ENCODE assay signal across 15 cellular contexts in genomic region chr15:59400103-59400813, GRCh38. TPM values are rescaled to one million over a fixed set of nuclear protein-coding genes. Genes with fewer than 3 reads are reported as not detected.
A peak's percentile ranks its signal among the peaks of the same experiment; 100 is the strongest.
DNase-seq lines count a peak whose midpoint lies in the region; ATAC-seq and TF ChIP-seq lines count a peak whose summit lies in the region.
"Had no signal": no experiment of that assay in that cellular context is flagged by ENCODE, and none has a peak within 500 bp of the region (broad histone marks: within the 10 kb centered on the region; RNA-seq: fewer than 3 reads in every experiment).

No MANE protein-coding gene starts in this region.

- no peaks in the 10 kb centered on the region for H3K27me3 Mint-ChIP-seq in IgD-negative memory B cell
- H3K27me3 Mint-ChIP-seq in nephron progenitor cell (ENCODE audit: low read depth, poor library complexity), result peaks cover 10% of the 10 kb centered on the region

- H3K9me3 Mint-ChIP-seq in IgD-negative memory B cell, result no peaks in the 10 kb centered on the region
- no peaks in the 10 kb centered on the region for H3K9me3 Mint-ChIP-seq in nephron progenitor cell

- no peaks in the 10 kb centered on the region for H3K36me3 Mint-ChIP-seq in IgD-negative memory B cell
- H3K36me3 Mint-ChIP-seq in nephron progenitor cell (ENCODE audit: low read depth), result no peaks in the 10 kb centered on the region
- H3K36me3 Mint-ChIP-seq: activated naive CD8-positive, alpha-beta T cell had no signal

- H3K4me3 Mint-ChIP-seq in IgD-negative memory B cell, result peak overlapping the region; percentile 15 to 83 (median 72)
- H3K4me3 Mint-ChIP-seq in nephron progenitor cell, result peak overlapping the region; percentile 9
- H3K4me3 Mint-ChIP-seq: activated naive CD8-positive, alpha-beta T cell had no signal

- ATAC-seq in GM18858 (IDR thresholded peaks at IDR 0.05; ENCODE audit: unreplicated experiment) (peak; percentile 18), HG02571 (IDR thresholded peaks at IDR 0.05; ENCODE audit: unreplicated experiment) (peak; percentile 30), HG03457 (IDR thresholded peaks at IDR 0.05; ENCODE audit: unreplicated experiment) (no peak)

- no peak overlapping the region for H3K4me3 ChIP-seq in coronary artery
- H3K4me3 ChIP-seq: BLaER1, Peyer's patch had no signal

- H3K27ac ChIP-seq in coronary artery, result no peak overlapping the region
- H3K27ac ChIP-seq: BLaER1 had no signal

- no peak for DNase-seq in nephron progenitor cell
- DNase-seq in coronary artery (ENCODE audit: low spot score), result no peak
- no peak for DNase-seq in NOMO-1 (lab: John Stamatoyannopoulos, UW; ENCODE audit: unreplicated experiment in 2 of 2)
- DNase-seq in effector CD4-positive, alpha-beta T cell, result no peak
- DNase-seq: cerebellar nuclear complex, MM.1S, NCI-H226, retina had no signal

- peak overlapping the region; percentile 36 to 94 (median 38) for H3K27ac Mint-ChIP-seq in IgD-negative memory B cell
- H3K27ac Mint-ChIP-seq in nephron progenitor cell, result peak overlapping the region; percentile 89
- H3K27ac Mint-ChIP-seq: activated naive CD8-positive, alpha-beta T cell had no signal

- H3K4me1 Mint-ChIP-seq in IgD-negative memory B cell, result peaks cover 32 to 41% (median 38%) of the 10 kb centered on the region in 3 donors
- H3K4me1 Mint-ChIP-seq in nephron progenitor cell, result peaks cover 58% of the 10 kb centered on the region

- TF ChIP-seq CTCF in nephron progenitor cell (IDR thresholded peaks at IDR 0.05) (no peak), coronary artery (IDR thresholded peaks at IDR 0.05) (no peak)

RNA-seq across cellular contexts. Expression of gene MYO1E, which starts 27.6 kb away (rescaled TPM):
- 27.4 TPM for polyA plus RNA-seq in IgD-negative memory B cell

RNA-seq across cellular contexts. Expression of gene FAM81A, which starts 37.7 kb away (rescaled TPM):
- polyA plus RNA-seq in IgD-negative memory B cell, result 0.26 TPM
